ENCODE assay signal across 21 cellular contexts in genomic region chr20:3652646-3653596, GRCh38. TPM values are rescaled to one million over a fixed set of nuclear protein-coding genes. Genes with fewer than 3 reads are reported as not detected.
DNase-seq lines count a peak whose midpoint lies in the region; ATAC-seq and TF ChIP-seq lines count a peak whose summit lies in the region.
"Had no signal": no experiment of that assay in that cellular context is flagged by ENCODE, and none has a peak within 500 bp of the region (broad histone marks: within the 10 kb centered on the region; RNA-seq: fewer than 3 reads in every experiment).

No MANE protein-coding gene starts in this region.

- H3K27ac Mint-ChIP-seq in T-cell, result peak overlapping the region in 1 of 2 donors; percentile 24
- H3K27ac Mint-ChIP-seq in GM23338, result no peak overlapping the region
- H3K27ac Mint-ChIP-seq: activated CD8-positive, alpha-beta T cell treated with anti-CD3 and anti-CD28 coated beads for 36 hours; activated T-helper 2 cell treated with anti-CD3 and anti-CD28 coated beads, Interferon-gamma antibody, Interleukin-2, Interleukin-4, amounts not matched to agents 10 μg/mL and 5 μg/mL and 100 μg/mL, durations not matched to agents 14 hours and 24 hours and 36 hours; nephron progenitor cell had no signal

- POLR2A ChIA-PET in T-cell (lab: Charles Lee), result no interaction called here

- H3K4me1 Mint-ChIP-seq in T-cell (peaks cover 0 to 12% (median 4%) of the 10 kb centered on the region in 3 donors), GM23338 (peaks cover 4% of the 10 kb centered on the region)

- peaks cover 0 to 8% of the 10 kb centered on the region in 2 donors for H3K27me3 Mint-ChIP-seq in T-cell
- peaks cover 5% of the 10 kb centered on the region for H3K27me3 Mint-ChIP-seq in GM23338 (ENCODE audit: insufficient read depth, low read depth, poor library complexity)
- H3K27me3 Mint-ChIP-seq: activated CD8-positive, alpha-beta T cell treated with anti-CD3 and anti-CD28 coated beads for 36 hours had no signal

- peak overlapping the region; percentile 70 to 92 (median 82) for H3K4me2 ChIP-seq in BLaER1 treated with 17β-estradiol and CSF1 and Interleukin-3, amounts not matched to agents 10 nM and 100 nM
- H3K4me2 ChIP-seq in GM23338, result no peak overlapping the region

- no peak for ATAC-seq in T-cell (replicated peaks in 1 of 4)
- no peak for ATAC-seq in GM21576 (IDR thresholded peaks at IDR 0.05; ENCODE audit: unreplicated experiment)
- no peak; the same call in 2 of the 3 replicates for ATAC-seq in GM23338
- ATAC-seq: activated CD8-positive, alpha-beta T cell treated with anti-CD3 and anti-CD28 coated beads for 36 hours; right cardiac atrium had no signal

- intact Hi-C loops in uterus (cut with DNase I; ENCODE audit: low total_unique reads), result no loop called here

- no peaks in the 10 kb centered on the region for H3F3A ChIP-seq in GM23338 (replicated peaks; ENCODE audit: low read depth)

- peaks cover 41 to 53% (median 45%) of the 10 kb centered on the region in 10 experiments for H3K4me1 ChIP-seq in BLaER1 treated with 17β-estradiol and CSF1 and Interleukin-3, amounts not matched to agents 10 nM and 100 nM
- H3K4me1 ChIP-seq in GM23338 (ENCODE audit: insufficient read depth) (no peaks in the 10 kb centered on the region), uterus (no peaks in the 10 kb centered on the region)

- H2AFZ ChIP-seq in GM23338, result no peak overlapping the region

- peak overlapping the region in 1 of 10 experiments; percentile 8; a peak in 1 of 20 replicates for H3K4me3 ChIP-seq in BLaER1 treated with 17β-estradiol and CSF1 and Interleukin-3, amounts not matched to agents 10 nM and 100 nM
- H3K4me3 ChIP-seq in GM23338 (no peak overlapping the region), uterus (no peak overlapping the region)
- H3K4me3 ChIP-seq: lung had no signal

- H3K9me3 Mint-ChIP-seq in T-cell (peaks cover 5 to 14% (median 5%) of the 10 kb centered on the region in 3 donors), GM23338 (no peaks in the 10 kb centered on the region)
- H3K9me3 Mint-ChIP-seq: activated CD8-positive, alpha-beta T cell treated with anti-CD3 and anti-CD28 coated beads for 36 hours; activated T-helper 2 cell treated with anti-CD3 and anti-CD28 coated beads, Interferon-gamma antibody, Interleukin-2, Interleukin-4, amounts not matched to agents 10 μg/mL and 5 μg/mL and 100 μg/mL, durations not matched to agents 14 hours and 24 hours and 36 hours; nephron progenitor cell had no signal

- peaks cover 0 to 24% (median 11%) of the 10 kb centered on the region in 11 experiments; a peak in 12 of 22 replicates for H3K36me3 ChIP-seq in BLaER1 treated with 17β-estradiol and CSF1 and Interleukin-3, amounts not matched to agents 10 nM and 100 nM
- H3K36me3 ChIP-seq in GM23338 (ENCODE audit: insufficient read depth) (no peaks in the 10 kb centered on the region), uterus (no peaks in the 10 kb centered on the region)

- CTCF ChIA-PET in T-cell (lab: Charles Lee), result no interaction called here

- H4K20me1 ChIP-seq in BLaER1 treated with 17β-estradiol and CSF1 and Interleukin-3, amounts not matched to agents 10 nM and 100 nM, result no peaks in the 10 kb centered on the region
- H4K20me1 ChIP-seq in GM23338 (replicated peaks; ENCODE audit: insufficient read depth), result no peaks in the 10 kb centered on the region

- no peaks in the 10 kb centered on the region for H3K27me3 ChIP-seq in BLaER1 treated with 17β-estradiol and CSF1 and Interleukin-3, amounts not matched to agents 10 nM and 100 nM
- H3K27me3 ChIP-seq in GM23338 (ENCODE audit: insufficient read depth), result no peaks in the 10 kb centered on the region
- no peaks in the 10 kb centered on the region for H3K27me3 ChIP-seq in uterus

- no peak for TF ChIP-seq POLR2A in uterus (IDR thresholded peaks at IDR 0.05)

- H3K9me3 ChIP-seq in BLaER1 treated with 17β-estradiol and CSF1 and Interleukin-3, amounts not matched to agents 10 nM and 100 nM (replicated peaks in 1 of 11), result 0 out of 22 replicates have a peak, but pooled peaks cover 0 to 4% (median 0%) of the 10 kb centered on the region in 11 experiments
- no peaks in the 10 kb centered on the region for H3K9me3 ChIP-seq in uterus

- H3K36me3 Mint-ChIP-seq in T-cell (peaks cover 25% of the 10 kb centered on the region), GM23338 (ENCODE audit: low read depth) (no peaks in the 10 kb centered on the region)

- H3K4me3 Mint-ChIP-seq in T-cell, result no peak overlapping the region
- H3K4me3 Mint-ChIP-seq in GM23338, result no peak overlapping the region
- H3K4me3 Mint-ChIP-seq: activated CD8-positive, alpha-beta T cell treated with anti-CD3 and anti-CD28 coated beads for 36 hours; nephron progenitor cell had no signal

- peak overlapping the region in 4 of 11 experiments; percentile 32 to 64 (median 48); a peak in 5 of 22 replicates for H3K9ac ChIP-seq in BLaER1 treated with 17β-estradiol and CSF1 and Interleukin-3, amounts not matched to agents 10 nM and 100 nM

- DNase-seq in DMS79 (lab: John Stamatoyannopoulos, UW) (peak; percentile 28), NOMO-1 treated with dmso at 0.1 percent for 144 hours (lab: John Stamatoyannopoulos, UW; ENCODE audit: unreplicated experiment) (peak; percentile 33), left kidney (ENCODE audit: low read depth, low spot score) (peak; percentile 68), T-cell (no peak), GM23338 (ENCODE audit: low spot score) (no peak), uterus (no peak)
- DNase-seq: activated CD8-positive, alpha-beta T cell treated with anti-CD3 and anti-CD28 coated beads for 36 hours; foreskin melanocyte; H7; nephron progenitor cell; right cardiac atrium; stimulated activated CD4-positive, alpha-beta T cell treated with anti-CD3 and anti-CD28 coated beads, Interleukin-4, amount 100 ng/mL, for 1 hour had no signal

- no peaks in the 10 kb centered on the region for H3K9me2 ChIP-seq in GM23338 (ENCODE audit: insufficient read depth)

- H3K79me2 ChIP-seq in GM23338 (replicated peaks; ENCODE audit: insufficient read depth), result no peaks in the 10 kb centered on the region

- peak in 1 of 2 experiments; percentile 24; a peak in 1 of 4 replicates for TF ChIP-seq CTCF in GM23338 (conservative IDR thresholded peaks at IDR 0.05; ENCODE audit: low read depth in 2 of 2)
- TF ChIP-seq CTCF in uterus (IDR thresholded peaks at IDR 0.05), result no peak

- H3K27ac ChIP-seq in BLaER1 treated with 17β-estradiol and CSF1 and Interleukin-3, amounts not matched to agents 10 nM and 100 nM, result peak overlapping the region in 10 of 11 experiments; percentile 23 to 76 (median 60); a peak in 17 of 22 replicates
- H3K27ac ChIP-seq in GM23338 (ENCODE audit: low read depth), result no peak overlapping the region
- no peak overlapping the region for H3K27ac ChIP-seq in uterus

TF ChIP-seq in GM23338, 12 proteins besides CTCF, POLR2A, EP300 and RAD21:
- TF ChIP-seq ZNF114 (CRISPR knock-in tag; IDR thresholded peaks at IDR 0.05) (no peak), EZH2phosphoT487 (IDR thresholded peaks at IDR 0.05; ENCODE audit: unreplicated experiment) (no peak), CREB1 (CRISPR knock-in tag; IDR thresholded peaks at IDR 0.05; ENCODE audit: low read depth) (no peak), POLR2AphosphoS5 (IDR thresholded peaks at IDR 0.05; ENCODE audit: low read depth) (no peak)

RNA-seq across cellular contexts. Expression of gene GFRA4, which starts 10.3 kb away (rescaled TPM):
- total RNA-seq in T-cell, result not detected
- not detected in 2 replicates for total RNA-seq in GM23338 (2014; rRNA removed; shearing (Covaris generic))
- polyA plus RNA-seq in GM23338 (2016; fragmentation: Nextera tagmentation; extraction: Ambion mirVana), result 0.30 TPM in 1 of 2 replicates, not detected in the other
- not detected for total RNA-seq in uterus
- total RNA-seq: activated CD8-positive, alpha-beta T cell treated with anti-CD3 and anti-CD28 coated beads for 36 hours; activated T-helper 2 cell treated with anti-CD3 and anti-CD28 coated beads, Interferon-gamma antibody, Interleukin-2, Interleukin-4, amounts not matched to agents 10 μg/mL and 5 μg/mL and 100 μg/mL, durations not matched to agents 14 hours and 24 hours and 36 hours; aorta; endothelial cell of umbilical vein; H7; HT1080; lung; right cardiac atrium; SK-MEL-5 had no signal
- polyA plus RNA-seq: aorta, BJ, endothelial cell of umbilical vein, lung, right cardiac atrium had no signal

RNA-seq across cellular contexts. Expression of gene ADAM33, which starts 28.9 kb away (rescaled TPM):
- total RNA-seq in T-cell (not detected), uterus (100 to 1,000 TPM in 2 of 4 donors, 10 to 100 TPM in 2; 66.5 to 215 (median 128) TPM)
- 4.0 and 6.0 TPM in 2 replicates for total RNA-seq in GM23338 (2014; rRNA removed; shearing (Covaris generic))
- polyA plus RNA-seq in GM23338 (2016; fragmentation: Nextera tagmentation; extraction: Ambion mirVana), result 2.4 and 2.8 TPM in 2 replicates
- total RNA-seq: activated CD8-positive, alpha-beta T cell treated with anti-CD3 and anti-CD28 coated beads for 36 hours; activated T-helper 2 cell treated with anti-CD3 and anti-CD28 coated beads, Interferon-gamma antibody, Interleukin-2, Interleukin-4, amounts not matched to agents 10 μg/mL and 5 μg/mL and 100 μg/mL, durations not matched to agents 14 hours and 24 hours and 36 hours; HT1080; SK-MEL-5 had no signal

RNA-seq across cellular contexts. Expression of gene SIGLEC1, which starts 59.5 kb away (rescaled TPM):
- total RNA-seq in T-cell (under 1 TPM in 3 of 5 donors, not detected in 2; 0.06 to 0.16 (median 0.12) TPM), uterus (1 to 10 TPM; 1.0 to 7.9 (median 3.4) TPM)
- not detected in 2 replicates for total RNA-seq in GM23338 (2014; rRNA removed; shearing (Covaris generic))
- polyA plus RNA-seq in GM23338 (2016; fragmentation: Nextera tagmentation; extraction: Ambion mirVana), result not detected in 2 replicates
- total RNA-seq: activated CD8-positive, alpha-beta T cell treated with anti-CD3 and anti-CD28 coated beads for 36 hours; activated T-helper 2 cell treated with anti-CD3 and anti-CD28 coated beads, Interferon-gamma antibody, Interleukin-2, Interleukin-4, amounts not matched to agents 10 μg/mL and 5 μg/mL and 100 μg/mL, durations not matched to agents 14 hours and 24 hours and 36 hours; endothelial cell of umbilical vein; H7; HT1080; SK-MEL-5 had no signal
- polyA plus RNA-seq: BJ, endothelial cell of umbilical vein had no signal

Comparison
In these comparisons a context has a peak if more than half of its experiments do, and no peak if none do; other contexts are left out.
1. H3K27ac ChIP-seq: peak in BLaER1 treated with 17β-estradiol and CSF1 and Interleukin-3, amounts not matched to agents 10 nM and 100 nM (10 of 11); none in GM23338 (single experiment) and uterus (0 of 2).
2. DNase-seq: peak in DMS79 (single experiment), NOMO-1 treated with dmso at 0.1 percent for 144 hours (single experiment) and left kidney (single experiment); none in T-cell (0 of 34), GM23338 (single experiment) and uterus (0 of 2).